43 cellular contexts compared by ENCODE assay signal in the genomic region with DNA sequence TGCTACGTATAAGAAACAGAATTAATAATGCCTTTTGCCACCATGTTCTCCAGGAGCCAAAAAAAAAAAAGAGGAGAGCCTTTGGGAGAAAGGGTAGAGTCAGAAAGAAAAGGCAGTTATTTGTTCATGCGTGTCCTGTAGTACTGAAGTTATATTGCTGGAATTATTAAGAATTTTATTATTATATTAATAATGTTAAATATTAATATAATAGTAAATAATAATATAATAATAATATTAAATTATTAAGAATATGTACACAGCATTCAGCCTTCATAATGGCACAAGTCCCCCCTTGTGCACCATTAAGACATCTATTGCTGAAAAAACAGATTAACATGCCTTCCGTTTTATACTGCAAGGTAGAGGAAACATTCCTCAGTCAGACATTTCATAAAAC. TPM values are rescaled to one million over a fixed set of nuclear protein-coding genes. Genes with fewer than 3 reads are reported as not detected.
"Had no signal": no experiment of that assay in that cellular context is flagged by ENCODE, and none has a peak within 500 bp of the region (broad histone marks: within the 10 kb centered on the region; RNA-seq: fewer than 3 reads in every experiment).

No MANE protein-coding gene starts in this region.

- H3K4me3 Mint-ChIP-seq: activated naive CD4-positive, alpha-beta T cell treated with anti-CD3 and anti-CD28 coated beads for 36 hours; activated naive CD4-positive, alpha-beta T cell treated with anti-CD3 and anti-CD28 coated beads, Interleukin-2, amount 10 ng/mL, durations not matched to agents 7 days and 5 days; activated naive CD4-positive, alpha-beta T cell treated with anti-CD3 and anti-CD28 coated beads, Interleukin-2, amount 50 U/mL, for 24 hours; activated naive CD8-positive, alpha-beta T cell; activated naive CD8-positive, alpha-beta T cell treated with anti-CD3 and anti-CD28 coated beads for 36 hours; activated naive CD8-positive, alpha-beta T cell treated with anti-CD3 and anti-CD28 coated beads, Interleukin-2, amount 10 ng/mL, durations not matched to agents 7 days and 5 days; activated naive CD8-positive, alpha-beta T cell treated with anti-CD3 and anti-CD28 coated beads, Interleukin-2, amount 50 U/mL, for 24 hours; activated T-cell treated with anti-CD3 and anti-CD28 coated beads, Interleukin-2, amount 50 U/mL, for 24 hours; activated T-cell treated with anti-CD3 and anti-CD28 coated beads, Interleukin-2, amount 50 U/mL, for 4 hours; activated T-cell treated with anti-CD3 and anti-CD28 coated beads, Interleukin-2, amount 50 U/mL, for 72 hours; activated T-helper 1 cell treated with anti-CD3 and anti-CD28 coated beads, Interleukin-12 subunit alpha, Interleukin-12 subunit beta, Interleukin-2, Interleukin-4 antibody, amounts not matched to agents 30 ng/mL and 10 ng/mL and 1 ng/mL, durations not matched to agents 14 hours and 24 hours and 36 hours; activated T-helper 17 cell treated with anti-CD3 and anti-CD28 coated beads, Interleukin-2, amount 50 U/mL, for 72 hours; brain; central memory CD8-positive, alpha-beta T cell had no signal

- H3K27me3 Mint-ChIP-seq: activated naive CD4-positive, alpha-beta T cell treated with anti-CD3 and anti-CD28 coated beads, Interleukin-2, amount 10 ng/mL, durations not matched to agents 7 days and 5 days; activated naive CD4-positive, alpha-beta T cell treated with anti-CD3 and anti-CD28 coated beads, Interleukin-2, amount 50 U/mL, for 24 hours; activated naive CD8-positive, alpha-beta T cell; activated naive CD8-positive, alpha-beta T cell treated with anti-CD3 and anti-CD28 coated beads for 36 hours; activated naive CD8-positive, alpha-beta T cell treated with anti-CD3 and anti-CD28 coated beads, Interleukin-2, amount 10 ng/mL, durations not matched to agents 7 days and 5 days; activated naive CD8-positive, alpha-beta T cell treated with anti-CD3 and anti-CD28 coated beads, Interleukin-2, amount 50 U/mL, for 24 hours; activated T-cell treated with anti-CD3 and anti-CD28 coated beads, Interleukin-2, amount 50 U/mL, for 24 hours; activated T-helper 17 cell treated with anti-CD3 and anti-CD28 coated beads, Interleukin-2, amount 50 U/mL, for 72 hours; brain; central memory CD8-positive, alpha-beta T cell had no signal

- DNase-seq: activated effector memory CD4-positive, alpha-beta T cell treated with anti-CD3 and anti-CD28 coated beads, Interleukin-2, amount 50 U/mL, for 16 hours; activated effector memory CD4-positive, alpha-beta T cell treated with Interleukin-2 at 50 U/mL for 16 hours; activated gamma-delta T cell; activated gamma-delta T cell treated with Interleukin-2 at 50 U/mL for 16 hours; activated naive CD4-positive, alpha-beta T cell; activated naive CD4-positive, alpha-beta T cell treated with anti-CD3 and anti-CD28 coated beads for 36 hours; activated naive CD4-positive, alpha-beta T cell treated with anti-CD3 and anti-CD28 coated beads, Interleukin-2, amount 10 ng/mL, durations not matched to agents 7 days and 5 days; activated naive CD4-positive, alpha-beta T cell treated with anti-CD3 and anti-CD28 coated beads, Interleukin-2, amount 50 U/mL, for 16 hours; activated naive CD4-positive, alpha-beta T cell treated with Interleukin-2 at 50 U/mL for 16 hours; activated naive CD8-positive, alpha-beta T cell treated with anti-CD3 and anti-CD28 coated beads for 36 hours; activated naive CD8-positive, alpha-beta T cell treated with anti-CD3 and anti-CD28 coated beads, Interleukin-2, amount 10 ng/mL, durations not matched to agents 7 days and 5 days; activated naive CD8-positive, alpha-beta T cell treated with anti-CD3 and anti-CD28 coated beads, Interleukin-2, amount 50 U/mL, for 24 hours; activated T-cell treated with anti-CD3 and anti-CD28 coated beads, Interleukin-2, amount 50 U/mL, for 1 hour; activated T-cell treated with anti-CD3 and anti-CD28 coated beads, Interleukin-2, amount 50 U/mL, for 24 hours; activated T-cell treated with anti-CD3 and anti-CD28 coated beads, Interleukin-2, amount 50 U/mL, for 4 hours; activated T-cell treated with anti-CD3 and anti-CD28 coated beads, Interleukin-2, amount 50 U/mL, for 48 hours; activated T-cell treated with anti-CD3 and anti-CD28 coated beads, Interleukin-2, amount 50 U/mL, for 72 hours; adrenal gland; amniotic stem cell; amygdala; anterior cingulate cortex; aorta; body of pancreas; brain microvascular endothelial cell; caudate nucleus; central memory CD4-positive, alpha-beta T cell; cerebellar nuclear complex had no signal

- H3K27ac Mint-ChIP-seq: activated naive CD4-positive, alpha-beta T cell treated with anti-CD3 and anti-CD28 coated beads for 36 hours; activated naive CD4-positive, alpha-beta T cell treated with anti-CD3 and anti-CD28 coated beads, Interleukin-2, amount 10 ng/mL, durations not matched to agents 7 days and 5 days; activated naive CD4-positive, alpha-beta T cell treated with anti-CD3 and anti-CD28 coated beads, Interleukin-2, amount 50 U/mL, for 24 hours; activated naive CD4-positive, alpha-beta T cell treated with anti-CD3 and anti-CD28 coated beads, Interleukin-2, amount 50 U/mL, for 72 hours; activated naive CD8-positive, alpha-beta T cell; activated naive CD8-positive, alpha-beta T cell treated with anti-CD3 and anti-CD28 coated beads for 36 hours; activated naive CD8-positive, alpha-beta T cell treated with anti-CD3 and anti-CD28 coated beads, Interleukin-2, amount 10 ng/mL, durations not matched to agents 7 days and 5 days; activated naive CD8-positive, alpha-beta T cell treated with anti-CD3 and anti-CD28 coated beads, Interleukin-2, amount 50 U/mL, for 24 hours; activated T-cell treated with anti-CD3 and anti-CD28 coated beads, Interleukin-2, amount 50 U/mL, for 24 hours; activated T-cell treated with anti-CD3 and anti-CD28 coated beads, Interleukin-2, amount 50 U/mL, for 72 hours; activated T-helper 1 cell treated with anti-CD3 and anti-CD28 coated beads, Interleukin-12 subunit alpha, Interleukin-12 subunit beta, Interleukin-2, Interleukin-4 antibody, amounts not matched to agents 30 ng/mL and 10 ng/mL and 1 ng/mL, durations not matched to agents 14 hours and 24 hours and 36 hours; activated T-helper 17 cell treated with anti-CD3 and anti-CD28 coated beads, Interleukin-2, amount 50 U/mL, for 72 hours; activated T-helper 2 cell treated with anti-CD3 and anti-CD28 coated beads, Interferon-gamma antibody, Interleukin-2, Interleukin-4, amounts not matched to agents 10 μg/mL and 5 μg/mL and 100 μg/mL, durations not matched to agents 14 hours and 24 hours and 36 hours; brain had no signal

- ATAC-seq: activated naive CD4-positive, alpha-beta T cell treated with anti-CD3 and anti-CD28 coated beads, Interleukin-2, amount 50 U/mL, for 72 hours; activated naive CD8-positive, alpha-beta T cell treated with anti-CD3 and anti-CD28 coated beads, Interleukin-2, amount 50 U/mL, for 24 hours; activated T-cell treated with anti-CD3 and anti-CD28 coated beads, Interleukin-2, amount 50 U/mL, for 4 hours; activated T-cell treated with anti-CD3 and anti-CD28 coated beads, Interleukin-2, amount 50 U/mL, for 72 hours; activated T-helper 17 cell treated with anti-CD3 and anti-CD28 coated beads, Interleukin-2, amount 50 U/mL, for 72 hours; body of pancreas had no signal

- H3K36me3 Mint-ChIP-seq: activated naive CD4-positive, alpha-beta T cell treated with anti-CD3 and anti-CD28 coated beads, Interleukin-2, amount 10 ng/mL, durations not matched to agents 7 days and 5 days; activated naive CD4-positive, alpha-beta T cell treated with anti-CD3 and anti-CD28 coated beads, Interleukin-2, amount 50 U/mL, for 24 hours; activated naive CD8-positive, alpha-beta T cell; activated naive CD8-positive, alpha-beta T cell treated with anti-CD3 and anti-CD28 coated beads for 36 hours; activated naive CD8-positive, alpha-beta T cell treated with anti-CD3 and anti-CD28 coated beads, Interleukin-2, amount 10 ng/mL, durations not matched to agents 7 days and 5 days; brain had no signal

- H3K9me3 Mint-ChIP-seq: activated naive CD4-positive, alpha-beta T cell treated with anti-CD3 and anti-CD28 coated beads for 36 hours; activated naive CD4-positive, alpha-beta T cell treated with anti-CD3 and anti-CD28 coated beads, Interleukin-2, amount 50 U/mL, for 24 hours; activated naive CD8-positive, alpha-beta T cell treated with anti-CD3 and anti-CD28 coated beads, Interleukin-2, amount 10 ng/mL, durations not matched to agents 7 days and 5 days; activated naive CD8-positive, alpha-beta T cell treated with anti-CD3 and anti-CD28 coated beads, Interleukin-2, amount 50 U/mL, for 24 hours; activated T-cell treated with anti-CD3 and anti-CD28 coated beads, Interleukin-2, amount 50 U/mL, for 4 hours; activated T-helper 1 cell treated with anti-CD3 and anti-CD28 coated beads, Interleukin-12 subunit alpha, Interleukin-12 subunit beta, Interleukin-2, Interleukin-4 antibody, amounts not matched to agents 30 ng/mL and 10 ng/mL and 1 ng/mL, durations not matched to agents 14 hours and 24 hours and 36 hours; brain had no signal

- H3K4me1 Mint-ChIP-seq: activated naive CD4-positive, alpha-beta T cell treated with anti-CD3 and anti-CD28 coated beads, Interleukin-2, amount 10 ng/mL, durations not matched to agents 7 days and 5 days; activated naive CD4-positive, alpha-beta T cell treated with anti-CD3 and anti-CD28 coated beads, Interleukin-2, amount 50 U/mL, for 24 hours; activated naive CD8-positive, alpha-beta T cell treated with anti-CD3 and anti-CD28 coated beads for 36 hours; activated naive CD8-positive, alpha-beta T cell treated with anti-CD3 and anti-CD28 coated beads, Interleukin-2, amount 10 ng/mL, durations not matched to agents 7 days and 5 days; activated naive CD8-positive, alpha-beta T cell treated with anti-CD3 and anti-CD28 coated beads, Interleukin-2, amount 50 U/mL, for 24 hours; activated T-helper 17 cell treated with anti-CD3 and anti-CD28 coated beads, Interleukin-2, amount 50 U/mL, for 72 hours; brain; central memory CD8-positive, alpha-beta T cell had no signal

RNA-seq across cellular contexts. Expression of a gene that starts 8.1 kb away (rescaled TPM):
- total RNA-seq: activated naive CD4-positive, alpha-beta T cell treated with anti-CD3 and anti-CD28 coated beads for 36 hours; activated naive CD4-positive, alpha-beta T cell treated with anti-CD3 and anti-CD28 coated beads, Interleukin-2, amount 50 U/mL, for 72 hours; activated naive CD8-positive, alpha-beta T cell treated with anti-CD3 and anti-CD28 coated beads for 36 hours; activated naive CD8-positive, alpha-beta T cell treated with anti-CD3 and anti-CD28 coated beads, Interleukin-2, amount 10 ng/mL, durations not matched to agents 7 days and 5 days; activated T-cell treated with anti-CD3 and anti-CD28 coated beads, Interleukin-2, amount 50 U/mL, for 72 hours; activated T-helper 1 cell treated with anti-CD3 and anti-CD28 coated beads, Interleukin-12 subunit alpha, Interleukin-12 subunit beta, Interleukin-2, Interleukin-4 antibody, amounts not matched to agents 30 ng/mL and 10 ng/mL and 1 ng/mL, durations not matched to agents 14 hours and 24 hours and 36 hours; activated T-helper 17 cell treated with anti-CD3 and anti-CD28 coated beads, Interleukin-2, amount 50 U/mL, for 72 hours; activated T-helper 2 cell treated with anti-CD3 and anti-CD28 coated beads, Interferon-gamma antibody, Interleukin-2, Interleukin-4, amounts not matched to agents 10 μg/mL and 5 μg/mL and 100 μg/mL, durations not matched to agents 14 hours and 24 hours and 36 hours; astrocyte; breast epithelium; bronchial epithelial cell; cardiac muscle cell; cardiac septum; chondrocyte had no signal

RNA-seq across cellular contexts. Expression of a gene that starts 31.1 kb away (rescaled TPM):
- total RNA-seq: activated naive CD4-positive, alpha-beta T cell treated with anti-CD3 and anti-CD28 coated beads for 36 hours; activated naive CD4-positive, alpha-beta T cell treated with anti-CD3 and anti-CD28 coated beads, Interleukin-2, amount 50 U/mL, for 72 hours; activated naive CD8-positive, alpha-beta T cell treated with anti-CD3 and anti-CD28 coated beads for 36 hours; activated naive CD8-positive, alpha-beta T cell treated with anti-CD3 and anti-CD28 coated beads, Interleukin-2, amount 10 ng/mL, durations not matched to agents 7 days and 5 days; activated T-cell treated with anti-CD3 and anti-CD28 coated beads, Interleukin-2, amount 50 U/mL, for 72 hours; activated T-helper 1 cell treated with anti-CD3 and anti-CD28 coated beads, Interleukin-12 subunit alpha, Interleukin-12 subunit beta, Interleukin-2, Interleukin-4 antibody, amounts not matched to agents 30 ng/mL and 10 ng/mL and 1 ng/mL, durations not matched to agents 14 hours and 24 hours and 36 hours; activated T-helper 17 cell treated with anti-CD3 and anti-CD28 coated beads, Interleukin-2, amount 50 U/mL, for 72 hours; activated T-helper 2 cell treated with anti-CD3 and anti-CD28 coated beads, Interferon-gamma antibody, Interleukin-2, Interleukin-4, amounts not matched to agents 10 μg/mL and 5 μg/mL and 100 μg/mL, durations not matched to agents 14 hours and 24 hours and 36 hours; ascending aorta; astrocyte; breast epithelium; bronchial epithelial cell; cardiac septum; chondrocyte had no signal

RNA-seq across cellular contexts. Expression of a gene that starts 40.6 kb away (rescaled TPM):
- total RNA-seq: activated naive CD4-positive, alpha-beta T cell treated with anti-CD3 and anti-CD28 coated beads for 36 hours; activated naive CD4-positive, alpha-beta T cell treated with anti-CD3 and anti-CD28 coated beads, Interleukin-2, amount 50 U/mL, for 72 hours; activated naive CD8-positive, alpha-beta T cell treated with anti-CD3 and anti-CD28 coated beads for 36 hours; activated naive CD8-positive, alpha-beta T cell treated with anti-CD3 and anti-CD28 coated beads, Interleukin-2, amount 10 ng/mL, durations not matched to agents 7 days and 5 days; activated T-cell treated with anti-CD3 and anti-CD28 coated beads, Interleukin-2, amount 50 U/mL, for 72 hours; activated T-helper 1 cell treated with anti-CD3 and anti-CD28 coated beads, Interleukin-12 subunit alpha, Interleukin-12 subunit beta, Interleukin-2, Interleukin-4 antibody, amounts not matched to agents 30 ng/mL and 10 ng/mL and 1 ng/mL, durations not matched to agents 14 hours and 24 hours and 36 hours; activated T-helper 17 cell treated with anti-CD3 and anti-CD28 coated beads, Interleukin-2, amount 50 U/mL, for 72 hours; activated T-helper 2 cell treated with anti-CD3 and anti-CD28 coated beads, Interferon-gamma antibody, Interleukin-2, Interleukin-4, amounts not matched to agents 10 μg/mL and 5 μg/mL and 100 μg/mL, durations not matched to agents 14 hours and 24 hours and 36 hours; ascending aorta; astrocyte; breast epithelium; bronchial epithelial cell; cardiac muscle cell; cardiac septum; cerebellum; chondrocyte had no signal
